12 cellular contexts compared by ENCODE assay signal in genomic region chr18:58861853-58862252, GRCh38. TPM values are rescaled to one million over a fixed set of nuclear protein-coding genes. Genes with fewer than 3 reads are reported as not detected.
A peak's percentile ranks its signal among the peaks of the same experiment; 100 is the strongest.
DNase-seq lines count a peak whose midpoint lies in the region; ATAC-seq and TF ChIP-seq lines count a peak whose summit lies in the region.
"Had no signal": no experiment of that assay in that cellular context is flagged by ENCODE, and none has a peak within 500 bp of the region (broad histone marks: within the 10 kb centered on the region; RNA-seq: fewer than 3 reads in every experiment).

No MANE protein-coding gene starts in this region.

- H3K9ac ChIP-seq in OCI-LY1 (ENCODE audit: low read length), result no peak overlapping the region
- peak overlapping the region in 1 of 3 donors; percentile 88 for H3K9ac ChIP-seq in skeletal muscle tissue (ENCODE audit: low read depth in 1 of 3, low read length in 3 of 3)
- no peak overlapping the region for H3K9ac ChIP-seq in Karpas-422 (ENCODE audit: low read length)

- H3K27me3 Mint-ChIP-seq in GM23338 (ENCODE audit: insufficient read depth, low read depth, poor library complexity), result peaks cover 19% of the 10 kb centered on the region

- H3K9me3 Mint-ChIP-seq in GM23338, result no peaks in the 10 kb centered on the region; the same call in 2 of the 3 replicates

- H3K4me2 ChIP-seq in GM23338 (peak overlapping the region; percentile 72), OCI-LY1 (ENCODE audit: low read length) (0 out of 2 replicates have a peak overlapping the region, but pooled peaks have one; percentile 74), Karpas-422 (ENCODE audit: low read depth, low read length, poor library complexity, severe bottlenecking) (no peak overlapping the region)

- peaks cover 8% of the 10 kb centered on the region; the same call in 1 of the 2 replicates for H3K36me3 ChIP-seq in GM23338 (ENCODE audit: insufficient read depth)
- peaks cover 17% of the 10 kb centered on the region for H3K36me3 ChIP-seq in OCI-LY1 (ENCODE audit: insufficient read depth, low read length)
- peaks cover 8% of the 10 kb centered on the region; the same call in 1 of the 2 replicates for H3K36me3 ChIP-seq in iPS DF 6.9 (ENCODE audit: control insufficient read depth, insufficient read depth, low read length)
- H3K36me3 ChIP-seq in skeletal muscle tissue (ENCODE audit: control insufficient read depth in 3 of 3, insufficient read depth in 3 of 3, low read length in 3 of 3), result no peaks in the 10 kb centered on the region
- H3K36me3 ChIP-seq in Karpas-422 (ENCODE audit: insufficient read depth, low read length), result 0 out of 2 replicates have a peak, but pooled peaks cover 6% of the 10 kb centered on the region

- peak overlapping the region; percentile 99 for H3K27ac Mint-ChIP-seq in GM23338

- H3K4me3 ChIP-seq in GM23338 (peak overlapping the region; percentile 68), OCI-LY1 (ENCODE audit: low read depth, low read length, poor library complexity, severe bottlenecking) (peak overlapping the region; percentile 67), iPS DF 6.9 (ENCODE audit: low read length) (no peak overlapping the region), skeletal muscle tissue (ENCODE audit: low read length in 3 of 3) (no peak overlapping the region), Karpas-422 (ENCODE audit: low read length) (no peak overlapping the region)

- ATAC-seq in GM23338 (no peak; the same call in 2 of the 3 replicates), GM21390 (IDR thresholded peaks at IDR 0.05; ENCODE audit: unreplicated experiment) (no peak), foreskin keratinocyte (no peak)

- H4K20me1 ChIP-seq in GM23338 (replicated peaks; ENCODE audit: insufficient read depth) (no peaks in the 10 kb centered on the region), OCI-LY1 (ENCODE audit: insufficient read depth, low read length) (no peaks in the 10 kb centered on the region), Karpas-422 (ENCODE audit: insufficient read depth, low read depth, low read length) (no peaks in the 10 kb centered on the region)

- H3K79me2 ChIP-seq in GM23338 (replicated peaks; ENCODE audit: insufficient read depth), result peaks cover 32% of the 10 kb centered on the region
- no peaks in the 10 kb centered on the region for H3K79me2 ChIP-seq in OCI-LY1 (ENCODE audit: insufficient read depth, low read length)
- peaks cover 2% of the 10 kb centered on the region; the same call in 1 of the 2 replicates for H3K79me2 ChIP-seq in Karpas-422 (ENCODE audit: low read length)

- H3K27ac ChIP-seq in GM23338 (ENCODE audit: low read depth) (peak overlapping the region; percentile 96), OCI-LY1 (ENCODE audit: low read depth, low read length, poor library complexity, severe bottlenecking) (no peak overlapping the region), iPS DF 6.9 (ENCODE audit: low read length) (peak overlapping the region; percentile 46), skeletal muscle tissue (ENCODE audit: low read depth, low read length) (peak overlapping the region; percentile 96), foreskin keratinocyte (no peak overlapping the region), Karpas-422 (ENCODE audit: low read length) (no peak overlapping the region)

- H3K4me1 Mint-ChIP-seq in GM23338, result peaks cover 70% of the 10 kb centered on the region

- H3F3A ChIP-seq in GM23338 (replicated peaks; ENCODE audit: low read depth) (peaks cover 22% of the 10 kb centered on the region; the same call in 1 of the 2 replicates), OCI-LY1 (ENCODE audit: insufficient read depth, low read length) (no peaks in the 10 kb centered on the region)

- peaks cover 31% of the 10 kb centered on the region for H3K36me3 Mint-ChIP-seq in GM23338 (ENCODE audit: low read depth)

- H3K9me2 ChIP-seq in GM23338 (ENCODE audit: insufficient read depth) (no peaks in the 10 kb centered on the region), OCI-LY1 (ENCODE audit: low read depth, low read length) (no peaks in the 10 kb centered on the region), Karpas-422 (replicated peaks; ENCODE audit: insufficient read depth, low read length) (no peaks in the 10 kb centered on the region)

- no CpG with 5 or more reads among the region's 5 CpGs for WGBS in iPS DF 6.9 (ENCODE audit: insufficient coverage, insufficient read length)

- H3K9me3 ChIP-seq in OCI-LY1 (ENCODE audit: low read length), result no peaks in the 10 kb centered on the region
- H3K9me3 ChIP-seq in iPS DF 6.9 (ENCODE audit: control insufficient read depth, insufficient read depth, low read length), result no peaks in the 10 kb centered on the region
- no peaks in the 10 kb centered on the region for H3K9me3 ChIP-seq in skeletal muscle tissue (ENCODE audit: control insufficient read depth in 3 of 3, low read length in 3 of 3)
- no peaks in the 10 kb centered on the region for H3K9me3 ChIP-seq in Karpas-422 (ENCODE audit: low read length)

- DNase-seq in GM23338 (ENCODE audit: low spot score) (peak; percentile 61), iPS DF 6.9 (ENCODE audit: low read depth, low spot score) (no peak), ureter (ENCODE audit: low spot score) (no peak), foreskin keratinocyte (no peak), Karpas-422 (no peak)
- DNase-seq: activated CD8-positive, alpha-beta memory T cell treated with anti-CD3 and anti-CD28 coated beads, Interleukin-2, amount 50 U/mL, for 4 hours; aorta; islet precursor cell; T1000 had no signal

- H3K27me3 ChIP-seq in GM23338 (ENCODE audit: insufficient read depth) (no peaks in the 10 kb centered on the region), OCI-LY1 (ENCODE audit: insufficient read depth, low read length) (no peaks in the 10 kb centered on the region), iPS DF 6.9 (ENCODE audit: control insufficient read depth, insufficient read depth, low read length) (no peaks in the 10 kb centered on the region), skeletal muscle tissue (ENCODE audit: control insufficient read depth in 3 of 3, insufficient read depth in 3 of 3, low read length in 3 of 3) (no peaks in the 10 kb centered on the region), foreskin keratinocyte (no peaks in the 10 kb centered on the region), Karpas-422 (ENCODE audit: low read length) (no peaks in the 10 kb centered on the region)

- peaks cover 50% of the 10 kb centered on the region for H3K4me1 ChIP-seq in GM23338 (ENCODE audit: insufficient read depth)
- H3K4me1 ChIP-seq in OCI-LY1 (ENCODE audit: insufficient read depth, low read length, severe bottlenecking), result peaks cover 52% of the 10 kb centered on the region
- peaks cover 7% of the 10 kb centered on the region; the same call in 1 of the 2 replicates for H3K4me1 ChIP-seq in iPS DF 6.9 (ENCODE audit: control insufficient read depth, insufficient read depth, low read length)
- H3K4me1 ChIP-seq in skeletal muscle tissue (ENCODE audit: control insufficient read depth in 3 of 3, insufficient read depth in 3 of 3, low read length in 3 of 3), result peaks cover 47 to 57% (median 54%) of the 10 kb centered on the region in 3 donors
- peaks cover 21% of the 10 kb centered on the region for H3K4me1 ChIP-seq in foreskin keratinocyte
- H3K4me1 ChIP-seq in Karpas-422 (ENCODE audit: low read length), result peaks cover 23% of the 10 kb centered on the region

- peak overlapping the region; percentile 84 for H3K4me3 Mint-ChIP-seq in GM23338

- no peak overlapping the region for H2AFZ ChIP-seq in GM23338
- H2AFZ ChIP-seq in OCI-LY1 (ENCODE audit: low read length), result no peak overlapping the region
- no peak overlapping the region for H2AFZ ChIP-seq in Karpas-422 (ENCODE audit: low read length)

- TF ChIP-seq CTCF in GM23338 (conservative IDR thresholded peaks at IDR 0.05; ENCODE audit: low read depth in 2 of 2) (no peak), OCI-LY1 (IDR thresholded peaks at IDR 0.05; ENCODE audit: low read length) (no peak), foreskin keratinocyte (conservative IDR thresholded peaks at IDR 0.05) (no peak)

TF ChIP-seq in GM23338, 12 proteins besides CTCF, POLR2A, EP300 and RAD21 (continues in another document):
- TF ChIP-seq POLR2AphosphoS5 (IDR thresholded peaks at IDR 0.05; ENCODE audit: low read depth), result no peak
- TF ChIP-seq CREB1 (CRISPR knock-in tag; IDR thresholded peaks at IDR 0.05; ENCODE audit: low read depth), result no peak
- no peak for TF ChIP-seq EZH2phosphoT487 (IDR thresholded peaks at IDR 0.05; ENCODE audit: unreplicated experiment)
- no peak for TF ChIP-seq EZH2 (IDR thresholded peaks at IDR 0.05; ENCODE audit: low read depth, unreplicated experiment)
- no peak for TF ChIP-seq JUNB (IDR thresholded peaks at IDR 0.05; ENCODE audit: unreplicated experiment)
- TF ChIP-seq REST (IDR thresholded peaks at IDR 0.05; ENCODE audit: unreplicated experiment), result no peak
- TF ChIP-seq ZNF114 (CRISPR knock-in tag; IDR thresholded peaks at IDR 0.05), result no peak
- no peak for TF ChIP-seq ZNF331 (CRISPR knock-in tag; IDR thresholded peaks at IDR 0.05; ENCODE audit: low read depth)

RNA-seq across cellular contexts. Expression of gene ZNF532, which starts 2.8 kb away (rescaled TPM):
- total RNA-seq in GM23338 (2014; rRNA removed; shearing (Covaris generic)), result 216 and 225 TPM in 2 replicates
- 49.8 and 51.5 TPM in 2 replicates for polyA plus RNA-seq in GM23338 (2016; fragmentation: Nextera tagmentation; extraction: Ambion mirVana)
- 69.4 TPM for total RNA-seq in skeletal muscle tissue
- 114 TPM for total RNA-seq in ureter
- total RNA-seq in foreskin keratinocyte, result 46.6 and 59.7 TPM in 2 replicates
- polyA plus RNA-seq in foreskin keratinocyte, result 7.8 and 8.0 TPM in 2 replicates
- 20.3 and 34.9 TPM in 2 replicates for total RNA-seq in Karpas-422 (2014; rRNA removed; shearing (Covaris generic); ENCODE audit: low replicate concordance)

Comparison
In these comparisons a context has a peak if more than half of its experiments do, and no peak if none do; other contexts are left out.
1. H3K27ac ChIP-seq: peak in GM23338 (single experiment), iPS DF 6.9 (single experiment) and skeletal muscle tissue (single experiment); none in OCI-LY1 (single experiment), foreskin keratinocyte (single experiment) and Karpas-422 (single experiment).
2. H3K4me3 ChIP-seq: peak in GM23338 (single experiment) and OCI-LY1 (single experiment); none in iPS DF 6.9 (single experiment), skeletal muscle tissue (0 of 3) and Karpas-422 (single experiment).